Comparison of ENCODE assay signal across 1 cellular context in genomic region chr14:104435147-104436046, GRCh38.
TF ChIP-seq lines count a peak whose summit lies in the region.

No MANE protein-coding gene starts in this region.

TF ChIP-seq in WTC11, 78 proteins besides CTCF, POLR2A, EP300 and RAD21 (continued from another document):
- no peak for TF ChIP-seq ZNF532 (CRISPR knock-in tag; IDR thresholded peaks at IDR 0.05; ENCODE audit: borderline replicate concordance)
- TF ChIP-seq MYBL2 (CRISPR knock-in tag; IDR thresholded peaks at IDR 0.05), result no peak
- TF ChIP-seq TCF7 (CRISPR knock-in tag; IDR thresholded peaks at IDR 0.05; ENCODE audit: low read depth), result no peak
- no peak for TF ChIP-seq ZNF281 (CRISPR knock-in tag; IDR thresholded peaks at IDR 0.05)
- TF ChIP-seq FOXK1 (CRISPR knock-in tag; IDR thresholded peaks at IDR 0.05), result no peak
- TF ChIP-seq ZNF396 (CRISPR knock-in tag; IDR thresholded peaks at IDR 0.05; ENCODE audit: borderline replicate concordance), result no peak
- no peak for TF ChIP-seq IRF2 (CRISPR knock-in tag; IDR thresholded peaks at IDR 0.05; ENCODE audit: borderline replicate concordance, low read depth)
- no peak for TF ChIP-seq FOXJ3 (CRISPR knock-in tag; IDR thresholded peaks at IDR 0.05; ENCODE audit: borderline replicate concordance)
